1 cellular context compared by ENCODE assay signal in the genomic region with DNA sequence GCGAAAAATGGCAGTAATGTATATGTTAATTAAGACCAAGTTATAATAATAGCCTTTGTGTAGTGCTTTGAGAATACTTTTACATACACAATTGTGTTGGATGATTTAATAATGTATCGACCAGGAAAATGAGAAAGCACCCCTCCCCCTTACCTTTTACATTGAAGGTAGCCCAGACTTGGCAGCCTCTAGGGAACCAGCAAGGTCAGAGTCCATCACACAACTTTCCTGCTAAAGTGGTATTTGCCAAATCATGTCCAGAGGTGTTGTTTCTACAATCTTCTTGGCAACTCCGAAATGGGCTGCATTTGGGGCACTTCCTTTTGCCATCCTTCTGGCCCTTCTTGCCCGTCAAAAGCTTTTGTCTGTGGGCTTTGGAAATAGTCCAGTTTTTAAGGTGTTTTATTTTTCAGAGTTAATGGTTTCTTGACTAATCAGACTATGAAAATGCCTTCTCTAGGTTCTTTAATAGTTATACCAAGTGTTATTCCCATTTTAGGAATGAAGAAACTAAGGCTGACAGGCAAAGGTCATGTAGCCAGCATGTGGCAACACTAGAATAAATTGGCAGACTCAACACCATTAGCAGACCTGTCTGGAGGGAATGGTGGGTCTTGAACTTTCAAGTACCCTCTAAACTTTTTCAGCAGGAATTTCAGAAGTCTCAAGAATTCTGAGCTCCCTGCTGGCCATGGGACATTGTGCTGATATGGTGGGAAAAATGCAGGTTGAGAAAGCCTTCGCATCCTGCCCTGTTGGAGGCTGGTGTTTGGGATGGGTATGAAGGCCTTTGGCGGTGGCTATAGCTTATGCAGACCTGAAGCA.
TF ChIP-seq lines count a peak whose summit lies in the region.

No MANE protein-coding gene starts in this region.

TF ChIP-seq in HepG2, 621 proteins besides CTCF, POLR2A, EP300 and RAD21 (continued from another document):
- TF ChIP-seq ZNF740 (CRISPR knock-in tag; IDR thresholded peaks at IDR 0.05) (no peak), MTA1 (CRISPR knock-in tag; IDR thresholded peaks at IDR 0.05; ENCODE audit: borderline replicate concordance) (no peak), ZNF777 (CRISPR knock-in tag; IDR thresholded peaks at IDR 0.05) (no peak), ZNF7 (CRISPR knock-in tag; IDR thresholded peaks at IDR 0.05) (no peak), YEATS4 (CRISPR knock-in tag; IDR thresholded peaks at IDR 0.05; ENCODE audit: borderline replicate concordance) (no peak), ZNF124 (CRISPR knock-in tag; IDR thresholded peaks at IDR 0.05) (no peak), SUZ12 (IDR thresholded peaks at IDR 0.05; ENCODE audit: low read depth, low read length) (no peak), ZHX2 (IDR thresholded peaks at IDR 0.05; ENCODE audit: low read depth) (no peak), ZHX2 (CRISPR knock-in tag; IDR thresholded peaks at IDR 0.05; ENCODE audit: borderline replicate concordance) (no peak), ZNF589 (CRISPR knock-in tag; conservative IDR thresholded peaks at IDR 0.05) (no peak), CHD4 (IDR thresholded peaks at IDR 0.05; ENCODE audit: borderline replicate concordance, low read length) (0 out of 2 replicates have a peak, but pooled peaks have one; percentile 51), CBX2 (IDR thresholded peaks at IDR 0.05; ENCODE audit: low read depth, low read length) (no peak), CBX2 (CRISPR knock-in tag; IDR thresholded peaks at IDR 0.05; ENCODE audit: low read depth) (no peak), SMAD3 (CRISPR knock-in tag; IDR thresholded peaks at IDR 0.05) (no peak), HNF4A (CRISPR knock-in tag; IDR thresholded peaks at IDR 0.05) (peak; percentile 41), ARHGAP35 (CRISPR knock-in tag; IDR thresholded peaks at IDR 0.05; ENCODE audit: borderline replicate concordance) (no peak)
- TF ChIP-seq, protein P1, sequence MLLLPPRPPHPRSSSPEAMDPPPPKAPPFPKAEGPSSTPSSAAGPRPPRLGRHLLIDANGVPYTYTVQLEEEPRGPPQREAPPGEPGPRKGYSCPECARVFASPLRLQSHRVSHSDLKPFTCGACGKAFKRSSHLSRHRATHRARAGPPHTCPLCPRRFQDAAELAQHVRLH (CRISPR knock-in tag; IDR thresholded peaks at IDR 0.05; ENCODE audit: borderline replicate concordance, low read depth), result no peak
- TF ChIP-seq, protein P2, sequence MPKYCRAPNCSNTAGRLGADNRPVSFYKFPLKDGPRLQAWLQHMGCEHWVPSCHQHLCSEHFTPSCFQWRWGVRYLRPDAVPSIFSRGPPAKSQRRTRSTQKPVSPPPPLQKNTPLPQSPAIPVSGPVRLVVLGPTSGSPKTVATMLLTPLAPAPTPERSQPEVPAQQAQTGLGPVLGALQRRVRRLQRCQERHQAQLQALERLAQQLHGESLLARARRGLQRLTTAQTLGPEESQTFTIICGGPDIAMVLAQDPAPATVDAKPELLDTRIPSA (CRISPR knock-in tag; IDR thresholded peaks at IDR 0.05; ENCODE audit: borderline replicate concordance), result no peak
